16 cellular contexts compared by ENCODE assay signal in the genomic region with DNA sequence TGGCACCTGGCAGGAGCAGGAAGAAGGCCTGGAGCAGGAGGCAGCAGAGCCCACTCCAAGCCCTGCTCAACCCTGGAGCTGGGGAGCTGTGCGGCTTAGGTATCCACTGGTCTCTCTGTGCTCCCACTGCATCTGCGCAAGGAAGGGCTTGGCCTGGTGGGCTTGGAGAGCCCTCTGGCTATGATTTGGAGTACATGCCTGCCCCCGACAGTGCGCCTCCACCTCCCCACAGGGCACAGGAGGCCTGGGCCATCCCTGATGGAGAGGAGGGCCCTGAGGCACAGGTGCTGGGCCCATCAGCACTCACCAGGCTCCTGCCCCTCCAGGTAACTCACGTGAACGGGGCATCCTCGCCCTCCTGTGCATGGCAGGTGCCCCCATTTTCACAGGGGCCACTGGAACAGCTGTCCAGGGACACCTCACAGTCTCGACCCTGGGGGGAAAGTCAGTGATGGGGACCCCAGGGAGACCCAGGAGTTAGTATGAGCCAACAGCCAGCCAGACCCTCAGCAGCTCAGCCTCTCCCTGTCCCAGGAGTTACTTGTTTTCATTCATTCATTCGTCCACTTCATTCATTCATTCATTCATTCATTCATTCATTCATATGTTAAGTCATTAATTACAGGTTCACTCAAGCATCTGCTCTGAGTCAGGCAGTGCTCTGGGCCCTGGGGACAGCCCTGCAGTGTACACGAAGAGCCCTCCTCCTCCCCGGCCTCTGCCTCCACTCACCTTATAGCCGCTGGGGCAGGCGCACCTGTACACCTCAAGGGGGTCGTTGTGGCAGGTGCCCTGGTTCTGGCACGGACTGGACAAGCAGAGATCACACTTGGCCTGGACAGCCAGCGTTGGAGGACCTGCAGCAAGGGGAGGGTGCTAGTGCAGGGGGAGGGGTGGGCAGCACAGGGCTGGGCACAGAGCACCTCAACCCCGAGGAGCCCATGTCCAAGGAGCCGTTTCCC.
"Had no signal": no experiment of that assay in that cellular context is flagged by ENCODE, and none has a peak within 500 bp of the region (broad histone marks: within the 10 kb centered on the region; RNA-seq: fewer than 3 reads in every experiment).

No MANE protein-coding gene starts in this region.

- H3K36me3 ChIP-seq: esophagus muscularis mucosa, suprapubic skin, upper lobe of right lung had no signal

- H3K27ac ChIP-seq: coronary artery, esophagus muscularis mucosa, hepatocyte, suprapubic skin, upper lobe of right lung, VCaP had no signal

- H3K4me2 ChIP-seq: hepatocyte, smooth muscle cell had no signal

- H3K27me3 ChIP-seq: esophagus muscularis mucosa, hepatocyte, suprapubic skin, upper lobe of right lung had no signal

- H2AFZ ChIP-seq: hepatocyte had no signal

- H3K9me3 ChIP-seq: esophagus muscularis mucosa, suprapubic skin, upper lobe of right lung had no signal

- H3K4me1 ChIP-seq: suprapubic skin had no signal

- H3K4me3 ChIP-seq: coronary artery, esophagus muscularis mucosa, hepatocyte, smooth muscle cell, suprapubic skin, upper lobe of right lung had no signal

- DNase-seq: activated CD4-positive, alpha-beta T cell treated with anti-CD3 and anti-CD28 coated beads for 1 hour; activated CD4-positive, alpha-beta T cell treated with anti-CD3 and anti-CD28 coated beads, Interleukin-2, amount 50 U/mL, for 48 hours; amniotic stem cell; islet precursor cell; stimulated activated CD4-positive, alpha-beta T cell treated with anti-CD3 and anti-CD28 coated beads, Interleukin-4, amount 100 ng/mL, for 4 hours; stimulated activated CD8-positive, alpha-beta memory T cell treated with anti-CD3 and anti-CD28 coated beads, Interleukin-4, amount 100 ng/mL, for 48 hours; stimulated activated naive CD8-positive, alpha-beta T cell treated with anti-CD3 and anti-CD28 coated beads, Interleukin-15, Interleukin-2, amounts not matched to agents 100 U/mL and 50 U/mL, for 24 hours; T-helper 1 cell; T1000 had no signal
